ENCODE assay signal across 9 cellular contexts in the genomic region with DNA sequence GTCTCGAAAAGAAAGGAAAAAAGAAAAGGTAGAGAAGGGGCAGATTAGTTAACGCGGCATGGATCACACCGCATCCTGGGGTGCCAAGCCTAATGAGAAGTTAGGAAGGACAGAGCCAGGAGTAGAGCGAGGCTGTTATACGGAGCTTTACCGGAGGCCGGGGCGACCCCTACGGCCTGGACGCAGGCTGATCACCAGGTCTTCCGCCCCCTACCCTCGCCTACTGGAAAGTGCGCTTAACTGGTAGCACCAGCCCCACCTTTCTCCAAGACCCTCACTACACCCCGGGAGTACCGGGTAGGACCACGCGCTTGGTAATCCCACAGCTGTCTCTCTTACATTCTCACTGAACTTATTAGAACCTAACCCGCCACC. TPM values are rescaled to one million over a fixed set of nuclear protein-coding genes. Genes with fewer than 3 reads are reported as not detected.
DNase-seq lines count a peak whose midpoint lies in the region; ATAC-seq and TF ChIP-seq lines count a peak whose summit lies in the region.
"Had no signal": no experiment of that assay in that cellular context is flagged by ENCODE, and none has a peak within 500 bp of the region (broad histone marks: within the 10 kb centered on the region; RNA-seq: fewer than 3 reads in every experiment).

No MANE protein-coding gene starts in this region.

- peak overlapping the region; percentile 99 for H3K27ac Mint-ChIP-seq in memory B cell

- H3K36me3 Mint-ChIP-seq in memory B cell: peaks cover 29% of the 10 kb centered on the region

- H3K4me3 ChIP-seq in BE2C (ENCODE audit: low read depth, low read length): peak overlapping the region; percentile 98
- peak overlapping the region; percentile 86 for H3K4me3 ChIP-seq in choroid plexus epithelial cell (ENCODE audit: low read depth, low read length)
- H3K4me3 ChIP-seq: K562 had no signal

- no peaks in the 10 kb centered on the region for H3K27me3 Mint-ChIP-seq in memory B cell

- peaks cover 18% of the 10 kb centered on the region for H3K4me1 Mint-ChIP-seq in memory B cell

- no peaks in the 10 kb centered on the region for H3K36me3 ChIP-seq in BE2C

- DNase-seq in BE2C: peak; percentile 40
- peak; percentile 6 for DNase-seq in NCI-H2107 (lab: John Stamatoyannopoulos, UW)
- DNase-seq in choroid plexus epithelial cell (ENCODE audit: low read depth): peak; percentile 34
- DNase-seq in memory B cell (ENCODE audit: low spot score in 2 of 2): no peak
- peak; percentile 55 for DNase-seq in ureter (ENCODE audit: low spot score)
- no peak for DNase-seq in SHP77 (lab: John Stamatoyannopoulos, UW)
- no peak for DNase-seq in kidney glomerular epithelial cell (lab: John Stamatoyannopoulos, UW)

- no peaks in the 10 kb centered on the region for H3K4me1 ChIP-seq in BE2C

- peak; percentile 2 for ATAC-seq in GM19023 (IDR thresholded peaks at IDR 0.05; ENCODE audit: unreplicated experiment)
- ATAC-seq in memory B cell (ENCODE audit: low read depth): peak; percentile 4
- ATAC-seq: K562 had no signal

- H3K4me3 Mint-ChIP-seq in memory B cell: peak overlapping the region; percentile 94

- H3K9me3 Mint-ChIP-seq in memory B cell: peaks cover 6% of the 10 kb centered on the region

- H3K27me3 ChIP-seq in BE2C: no peaks in the 10 kb centered on the region

- TF ChIP-seq CTCF in BE2C (IDR thresholded peaks at IDR 0.05; ENCODE audit: low read depth, low read length) (no peak), choroid plexus epithelial cell (conservative IDR thresholded peaks at IDR 0.05; ENCODE audit: low read depth, low read length) (peak; percentile 39)

- no peaks in the 10 kb centered on the region for H3K9me3 ChIP-seq in BE2C

RNA-seq across cellular contexts. Expression of a gene that starts 33.8 kb away (rescaled TPM):
- polyA plus RNA-seq in BE2C (2012; ENCODE audit: insufficient read depth, insufficient read length, low read depth): 117 TPM
- total RNA-seq in ureter: 54.0 TPM

RNA-seq across cellular contexts. Expression of a gene that starts 34.0 kb away (rescaled TPM):
- polyA plus RNA-seq in BE2C (2012; ENCODE audit: insufficient read depth, insufficient read length, low read depth): 7.1 TPM
- 0.99 TPM for total RNA-seq in ureter

RNA-seq across cellular contexts. Expression of a gene that starts 44.5 kb away (rescaled TPM):
- not detected for polyA plus RNA-seq in BE2C (2012; ENCODE audit: insufficient read depth, insufficient read length, low read depth)
- total RNA-seq in ureter: not detected
- total RNA-seq: K562 had no signal

Comparison
In these comparisons a context has a peak if more than half of its experiments do, and no peak if none do; other contexts are left out.
1. DNase-seq: peak in BE2C (single experiment), NCI-H2107 (single experiment), choroid plexus epithelial cell (single experiment) and ureter (single experiment); none in memory B cell (0 of 2), SHP77 (0 of 2) and kidney glomerular epithelial cell (single experiment).